Comparison of ENCODE assay signal across 16 cellular contexts in the genomic region with DNA sequence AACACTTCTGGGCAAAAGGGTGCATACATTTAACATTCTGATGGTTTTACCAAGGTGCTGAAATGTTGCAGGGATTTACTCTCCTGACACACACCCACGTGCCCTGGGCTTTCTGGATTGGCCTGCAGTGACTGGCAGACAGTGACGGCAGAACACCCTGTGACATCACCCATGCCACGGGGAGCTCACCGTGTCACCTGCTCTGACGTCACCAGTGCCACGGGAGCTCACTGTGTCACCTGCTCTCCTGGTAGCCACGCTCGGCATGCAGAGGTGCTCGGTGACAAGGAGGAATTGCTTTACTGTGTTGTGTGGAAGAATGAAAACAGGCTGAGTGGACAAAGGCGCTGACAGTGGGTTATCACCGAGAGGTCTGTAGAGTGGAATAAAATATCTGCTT.
A peak's percentile ranks its signal among the peaks of the same experiment; 100 is the strongest.
DNase-seq lines count a peak whose midpoint lies in the region; ATAC-seq, FAIRE-seq and TF ChIP-seq lines count a peak whose summit lies in the region.
"Had no signal": no experiment of that assay in that cellular context is flagged by ENCODE, and none has a peak within 500 bp of the region (broad histone marks: within the 10 kb centered on the region; RNA-seq: fewer than 3 reads in every experiment).

No MANE protein-coding gene starts in this region.

- H2AFZ ChIP-seq in Loucy (ENCODE audit: low read length) = no peak overlapping the region
- H2AFZ ChIP-seq in K562 (ENCODE audit: low read depth, low read length) = no peak overlapping the region
- H2AFZ ChIP-seq in osteoblast (ENCODE audit: low read length) = no peak overlapping the region
- H2AFZ ChIP-seq: PC-9 had no signal

- H4K20me1 ChIP-seq in Loucy (ENCODE audit: insufficient read depth, low read length, poor library complexity, severe bottlenecking) = no peaks in the 10 kb centered on the region
- H4K20me1 ChIP-seq in K562 (replicated peaks; ENCODE audit: control insufficient read depth, insufficient read depth, low read length) = no peaks in the 10 kb centered on the region
- no peaks in the 10 kb centered on the region for H4K20me1 ChIP-seq in osteoblast (ENCODE audit: insufficient read depth, low read length)

- H3K9me3 Mint-ChIP-seq in activated CD8-positive, alpha-beta memory T cell treated with anti-CD3 and anti-CD28 coated beads, Interleukin-2, amount 10 ng/mL, durations not matched to agents 7 days and 5 days (ENCODE audit: low read depth) = peaks cover 5% of the 10 kb centered on the region

- H3K27me3 Mint-ChIP-seq in activated CD8-positive, alpha-beta memory T cell treated with anti-CD3 and anti-CD28 coated beads, Interleukin-2, amount 10 ng/mL, durations not matched to agents 7 days and 5 days = no peaks in the 10 kb centered on the region

- POLR2A ChIA-PET in K562 (lab: Yijun Ruan, JAX) = no interaction called here

- peaks cover 19% of the 10 kb centered on the region for H3K4me1 Mint-ChIP-seq in activated CD8-positive, alpha-beta memory T cell treated with anti-CD3 and anti-CD28 coated beads, Interleukin-2, amount 10 ng/mL, durations not matched to agents 7 days and 5 days

- intact Hi-C loops in K562 (cut with micrococcal nuclease) (no loop called here), esophagus squamous epithelium (cut with DNase I) (no loop called here)

- H3K9ac ChIP-seq in Loucy (ENCODE audit: low read depth, low read length, poor library complexity, severe bottlenecking) = peak overlapping the region; percentile 53
- H3K9ac ChIP-seq in K562 (ENCODE audit: insufficient read depth in 1 of 2, low read depth in 2 of 2, low read length in 2 of 2) = no peak overlapping the region

- peaks cover 66% of the 10 kb centered on the region for H3K4me1 ChIP-seq in Loucy (ENCODE audit: insufficient read depth, low read length, poor library complexity, severe bottlenecking)
- no peaks in the 10 kb centered on the region for H3K4me1 ChIP-seq in K562 (replicated peaks in 1 of 2; ENCODE audit: control insufficient read depth in 2 of 2, insufficient read depth in 2 of 2, low read length in 2 of 2)
- H3K4me1 ChIP-seq in osteoblast (ENCODE audit: insufficient read depth, low read length) = no peaks in the 10 kb centered on the region
- H3K4me1 ChIP-seq in esophagus squamous epithelium = peaks cover 0 to 17% (median 0%) of the 10 kb centered on the region in 3 donors

- H3K9me3 ChIP-seq in Loucy (ENCODE audit: insufficient read depth, low read depth, low read length) = peaks cover 22% of the 10 kb centered on the region
- no peaks in the 10 kb centered on the region for H3K9me3 ChIP-seq in K562 (replicated peaks; ENCODE audit: control insufficient read depth, insufficient read depth, low read depth, low read length)
- H3K9me3 ChIP-seq in osteoblast (ENCODE audit: low read depth, low read length) = no peaks in the 10 kb centered on the region
- no peaks in the 10 kb centered on the region for H3K9me3 ChIP-seq in esophagus squamous epithelium
- no peaks in the 10 kb centered on the region for H3K9me3 ChIP-seq in MG63
- H3K9me3 ChIP-seq: transverse colon had no signal

- H3K9me1 ChIP-seq in K562 (ENCODE audit: control insufficient read depth, insufficient read depth, low read length) = no peaks in the 10 kb centered on the region

- no peak for TF ChIP-seq POLR2A in K562 (conservative IDR thresholded peaks at IDR 0.05)
- no peak for TF ChIP-seq POLR2A in esophagus squamous epithelium (IDR thresholded peaks at IDR 0.05)

- WGBS in K562 (ENCODE audit: insufficient coverage, low coverage, missing lambda C conversion rate) = 3% methylated on average over 11 of the region's 11 CpGs
- 94 to 97% methylated on average over 11 of the region's 11 CpGs for WGBS in esophagus squamous epithelium, 2 donors

- H3K27me3 ChIP-seq in Loucy (ENCODE audit: insufficient read depth, low read length, poor library complexity, severe bottlenecking) (no peaks in the 10 kb centered on the region), K562 (ENCODE audit: control insufficient read depth in 2 of 2, insufficient read depth in 2 of 2, low read length in 2 of 2) (peaks cover 30 to 75% of the 10 kb centered on the region in 2 experiments), osteoblast (ENCODE audit: insufficient read depth, low read length) (no peaks in the 10 kb centered on the region), esophagus squamous epithelium (no peaks in the 10 kb centered on the region), MG63 (no peaks in the 10 kb centered on the region)
- H3K27me3 ChIP-seq: transverse colon had no signal

- TF ChIP-seq CTCF in Loucy (conservative IDR thresholded peaks at IDR 0.05; ENCODE audit: low read length) (no peak), K562 (IDR thresholded peaks at IDR 0.05 in 2 of 3, conservative IDR thresholded peaks at IDR 0.05 in 1 of 3; ENCODE audit: insufficient read depth in 2 of 3, low read depth in 1 of 3, low read length in 3 of 3) (no peak), osteoblast (IDR thresholded peaks at IDR 0.05; ENCODE audit: extremely low read depth, low read depth, low read length) (no peak), esophagus squamous epithelium (IDR thresholded peaks at IDR 0.05) (no peak)

- H3K9me2 ChIP-seq in Loucy (replicated peaks; ENCODE audit: low read depth, low read length) = no peaks in the 10 kb centered on the region

- CTCF ChIA-PET in activated CD8-positive, alpha-beta memory T cell treated with anti-CD3 and anti-CD28 coated beads, Interleukin-2, amount 10 ng/mL, durations not matched to agents 7 days and 5 days (lab: Charles Lee) = no interaction called here
- CTCF ChIA-PET in K562 (lab: Yijun Ruan, JAX; ENCODE audit: low intra/inter-chr PET ratio) = no interaction called here

- H3K4me3 ChIP-seq in Loucy (ENCODE audit: low read length, poor library complexity, severe bottlenecking) (peak overlapping the region; percentile 64), K562 (no peak overlapping the region), osteoblast (ENCODE audit: insufficient read depth, low read length) (no peak overlapping the region), esophagus squamous epithelium (no peak overlapping the region), MG63 (no peak overlapping the region)
- H3K4me3 ChIP-seq: PC-9, transverse colon had no signal

- no TSS peak for BruUV-seq in K562 (replicated peaks; lab: Mats Ljungman, UMichigan)

- H3K79me2 ChIP-seq in Loucy (ENCODE audit: insufficient read depth, low read length) = no peaks in the 10 kb centered on the region
- H3K79me2 ChIP-seq in K562 (ENCODE audit: control insufficient read depth, insufficient read depth, low read length) = no peaks in the 10 kb centered on the region
- H3K79me2 ChIP-seq in osteoblast (ENCODE audit: insufficient read depth, low read length) = no peaks in the 10 kb centered on the region

- H3F3A ChIP-seq in Loucy (ENCODE audit: low read depth) = peaks cover 17% of the 10 kb centered on the region

- no peak for DNase-seq in activated CD8-positive, alpha-beta memory T cell treated with anti-CD3 and anti-CD28 coated beads, Interleukin-2, amount 10 ng/mL, durations not matched to agents 7 days and 5 days
- DNase-seq in activated CD8-positive, alpha-beta memory T cell treated with anti-CD3 and anti-CD28 coated beads, Interleukin-2, amount 50 U/mL, for 4 hours = no peak
- DNase-seq in K562 (ENCODE audit: extremely low read depth in 1 of 4, low spot score in 3 of 4) (no peak), osteoblast (ENCODE audit: insufficient read length, low spot score, missing footprints) (peak; percentile 54), esophagus squamous epithelium (lab: John Stamatoyannopoulos, UW) (no peak), MG63 (no peak), pons (ENCODE audit: low spot score) (no peak)
- DNase-seq: GF-D8; GOT3; NCI-H187; NCI-H524 treated with DMSO at 0.1 percent for 48 hours; PC-9; stimulated activated CD4-positive, alpha-beta T cell treated with anti-CD3 and anti-CD28 coated beads, Interleukin-4, amount 100 ng/mL, for 4 hours; transverse colon had no signal

- FAIRE-seq in K562 (lab: Jason Lieb, UNC) = no peak
- FAIRE-seq: colon had no signal

- TF ChIP-seq RAD21 in K562 (CRISPR knock-in tag; conservative IDR thresholded peaks at IDR 0.05 in 1 of 2, IDR thresholded peaks at IDR 0.05 in 1 of 2) = no peak

- no peak overlapping the region for H3K4me3 Mint-ChIP-seq in activated CD8-positive, alpha-beta memory T cell treated with anti-CD3 and anti-CD28 coated beads, Interleukin-2, amount 10 ng/mL, durations not matched to agents 7 days and 5 days

- peaks cover 13% of the 10 kb centered on the region for H3K36me3 Mint-ChIP-seq in activated CD8-positive, alpha-beta memory T cell treated with anti-CD3 and anti-CD28 coated beads, Interleukin-2, amount 10 ng/mL, durations not matched to agents 7 days and 5 days

- H3K27ac ChIP-seq in K562 (ENCODE audit: extremely low read depth, low read depth, low read length) = no peak overlapping the region
- no peak overlapping the region for H3K27ac ChIP-seq in osteoblast (ENCODE audit: low read depth, low read length)
- H3K27ac ChIP-seq in esophagus squamous epithelium = no peak overlapping the region
- H3K27ac ChIP-seq: PC-9 had no signal

- TF ChIP-seq EP300 in K562 (IDR thresholded peaks at IDR 0.05; ENCODE audit: low read length) = no peak

- H3K36me3 ChIP-seq in Loucy (ENCODE audit: insufficient read depth, low read length) (peaks cover 8% of the 10 kb centered on the region; the same call in 1 of the 2 replicates), K562 (ENCODE audit: control insufficient read depth, insufficient read depth, low read length) (no peaks in the 10 kb centered on the region), osteoblast (ENCODE audit: insufficient read depth, low read length) (peaks cover 25% of the 10 kb centered on the region), esophagus squamous epithelium (peaks cover 0 to 62% (median 0%) of the 10 kb centered on the region in 3 donors), MG63 (no peaks in the 10 kb centered on the region)
- H3K36me3 ChIP-seq: transverse colon had no signal

- in situ Hi-C loops in K562 (cut with MboI) = no loop called here

- H3K27ac Mint-ChIP-seq in activated CD8-positive, alpha-beta memory T cell treated with anti-CD3 and anti-CD28 coated beads, Interleukin-2, amount 10 ng/mL, durations not matched to agents 7 days and 5 days = peak overlapping the region; percentile 91

- no peak for ATAC-seq in activated CD8-positive, alpha-beta memory T cell treated with anti-CD3 and anti-CD28 coated beads, Interleukin-2, amount 10 ng/mL, durations not matched to agents 7 days and 5 days
- no peak for ATAC-seq in K562

- peak overlapping the region; percentile 75 for H3K4me2 ChIP-seq in Loucy (ENCODE audit: low read depth, low read length, poor library complexity, severe bottlenecking)
- H3K4me2 ChIP-seq in K562 (ENCODE audit: insufficient read depth, low read length) = no peak overlapping the region
- H3K4me2 ChIP-seq in osteoblast (ENCODE audit: insufficient read depth, low read length) = no peak overlapping the region
- H3K4me2 ChIP-seq: PC-9 had no signal

TF ChIP-seq in K562, 482 proteins besides CTCF, POLR2A, EP300 and RAD21 (continues in another document):
- no peak for TF ChIP-seq ATF1 (CRISPR knock-in tag; IDR thresholded peaks at IDR 0.05)
- TF ChIP-seq ATF1 (tag; IDR thresholded peaks at IDR 0.05) = peak; percentile 40; the same call in 1 of the 2 replicates
- TF ChIP-seq TCFL5 (CRISPR knock-in tag; conservative IDR thresholded peaks at IDR 0.05) = no peak
